In the genomic region with DNA sequence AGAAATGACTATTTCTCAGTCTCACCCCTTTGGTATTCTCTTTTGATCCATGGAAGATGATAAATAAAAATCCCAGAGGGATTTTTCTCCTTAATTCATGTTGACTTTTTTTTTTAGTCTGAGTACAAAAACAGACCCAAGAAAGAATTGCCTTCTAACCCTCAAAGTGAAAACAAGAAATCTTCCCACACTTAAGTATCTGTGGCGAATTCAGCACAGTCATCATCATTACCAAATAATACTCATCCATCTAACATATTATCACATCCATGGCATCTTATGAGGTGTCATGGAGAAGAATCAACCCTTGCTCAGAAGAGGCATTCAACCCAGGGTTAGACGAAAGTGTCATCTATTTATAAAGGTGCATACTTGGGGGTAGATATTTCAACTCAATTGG, we compare ENCODE assay signal across 15 cellular contexts.
"Had no signal": no experiment of that assay in that cellular context is flagged by ENCODE, and none has a peak within 500 bp of the region (broad histone marks: within the 10 kb centered on the region; RNA-seq: fewer than 3 reads in every experiment).

No MANE protein-coding gene starts in this region.

- H3K27ac ChIP-seq: neutrophil had no signal

- H3K36me3 ChIP-seq: neutrophil, right atrium auricular region, tibial nerve had no signal

- FAIRE-seq: keratinocyte had no signal

- DNase-seq: activated effector memory CD4-positive, alpha-beta T cell treated with Interleukin-2 at 50 U/mL for 16 hours; activated T-cell treated with anti-CD3 and anti-CD28 coated beads, Interleukin-2, amount 50 U/mL, for 1 hour; amygdala; effector memory CD8-positive, alpha-beta T cell; head of caudate nucleus; naive B cell; posterior cingulate gyrus; stimulated activated CD4-positive, alpha-beta T cell treated with anti-CD3 and anti-CD28 coated beads, Interleukin-1b, Interleukin-23, amount 100 ng/mL, for 48 hours had no signal

- ATAC-seq: activated CD4-positive, CD25-positive, alpha-beta regulatory T cell treated with anti-CD3 and anti-CD28 coated beads, Interleukin-2, amount 50 U/mL, for 24 hours; activated naive CD4-positive, alpha-beta T cell treated with anti-CD3 and anti-CD28 coated beads, Interleukin-2, amount 50 U/mL, for 72 hours; effector memory CD8-positive, alpha-beta T cell; stimulated activated memory B cell treated with anti-CD40 and anti-IgM and Interleukin-4, amounts not matched to agents 10 μg/mL and 1 μg/mL and 100 μg/mL, for 72 hours had no signal

- H3K9me3 ChIP-seq: neutrophil, right atrium auricular region, tibial nerve had no signal

- H3K4me3 ChIP-seq: right atrium auricular region, tibial nerve had no signal

- H3K27me3 ChIP-seq: right atrium auricular region, tibial nerve had no signal

- H3K4me1 ChIP-seq: tibial nerve had no signal
